1 cellular context compared by ENCODE assay signal in the genomic region with DNA sequence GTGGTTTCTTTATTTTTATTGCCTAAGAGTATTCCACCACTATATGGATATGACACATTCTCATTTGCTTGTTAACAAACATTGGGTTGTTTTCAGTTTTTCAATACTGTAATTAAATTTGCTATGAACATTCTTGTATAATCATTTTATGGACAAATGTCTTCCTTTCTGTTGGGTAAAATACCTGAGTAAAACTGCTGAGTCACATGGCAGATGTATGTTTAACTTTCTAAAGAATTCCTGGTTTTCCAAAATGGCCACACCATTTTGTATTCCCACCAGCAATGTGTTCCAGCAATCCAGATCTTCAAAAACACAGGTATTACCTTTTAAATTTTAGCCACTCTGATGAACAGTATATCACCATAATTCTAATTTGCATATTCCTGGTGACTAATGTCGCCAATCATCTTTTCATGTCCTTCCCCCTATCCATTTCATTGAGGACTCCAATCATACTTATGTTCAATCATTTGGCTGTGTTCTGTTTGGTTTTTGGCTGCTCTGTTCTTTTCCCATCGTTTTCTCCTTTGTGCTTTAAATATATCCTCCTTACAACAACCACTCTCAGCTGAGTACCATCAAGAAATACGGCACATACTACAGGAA.
TF ChIP-seq lines count a peak whose summit lies in the region.

No MANE protein-coding gene starts in this region.

TF ChIP-seq in HEK293, 187 proteins besides CTCF, POLR2A, EP300 and RAD21 (continued from another document):
- TF ChIP-seq, protein P1, sequence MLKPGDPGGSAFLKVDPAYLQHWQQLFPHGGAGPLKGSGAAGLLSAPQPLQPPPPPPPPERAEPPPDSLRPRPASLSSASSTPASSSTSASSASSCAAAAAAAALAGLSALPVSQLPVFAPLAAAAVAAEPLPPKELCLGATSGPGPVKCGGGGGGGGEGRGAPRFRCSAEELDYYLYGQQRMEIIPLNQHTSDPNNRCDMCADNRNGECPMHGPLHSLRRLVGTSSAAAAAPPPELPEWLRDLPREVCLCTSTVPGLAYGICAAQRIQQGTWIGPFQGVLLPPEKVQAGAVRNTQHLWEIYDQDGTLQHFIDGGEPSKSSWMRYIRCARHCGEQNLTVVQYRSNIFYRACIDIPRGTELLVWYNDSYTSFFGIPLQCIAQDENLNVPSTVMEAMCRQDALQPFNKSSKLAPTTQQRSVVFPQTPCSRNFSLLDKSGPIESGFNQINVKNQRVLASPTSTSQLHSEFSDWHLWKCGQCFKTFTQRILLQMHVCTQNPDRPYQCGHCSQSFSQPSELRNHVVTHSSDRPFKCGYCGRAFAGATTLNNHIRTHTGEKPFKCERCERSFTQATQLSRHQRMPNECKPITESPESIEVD (tag by site-specific recombination; IDR thresholded peaks at IDR 0.05): peak; percentile 33; the same call in 1 of the 2 replicates
